13 cellular contexts compared by ENCODE assay signal in genomic region chr6:7196019-7196402, GRCh38.
DNase-seq lines count a peak whose midpoint lies in the region; ATAC-seq and TF ChIP-seq lines count a peak whose summit lies in the region.
"Had no signal": no experiment of that assay in that cellular context is flagged by ENCODE, and none has a peak within 500 bp of the region (broad histone marks: within the 10 kb centered on the region; RNA-seq: fewer than 3 reads in every experiment).

No MANE protein-coding gene starts in this region.

- intact Hi-C loops in activated CD4-positive, alpha-beta T cell treated with anti-CD3 and anti-CD28 coated beads for 36 hours (cut with DNase I, micrococcal nuclease), result no loop called here

- H3K27me3 ChIP-seq in esophagus (ENCODE audit: control insufficient read depth in 1 of 2, insufficient read depth in 2 of 2, low read length in 2 of 2), result no peaks in the 10 kb centered on the region

- no peak for TF ChIP-seq CTCF in omental fat pad (IDR thresholded peaks at IDR 0.05)

- peaks cover 7 to 11% of the 10 kb centered on the region in 2 donors for H3K36me3 ChIP-seq in esophagus (ENCODE audit: control insufficient read depth in 2 of 2, insufficient read depth in 2 of 2, low read length in 1 of 2)

- CTCF ChIA-PET in activated CD4-positive, alpha-beta T cell treated with anti-CD3 and anti-CD28 coated beads for 36 hours (lab: Charles Lee), result no interaction called here

- no peak overlapping the region for H3K4me3 ChIP-seq in esophagus (ENCODE audit: low read depth in 1 of 2, low read length in 2 of 2)
- H3K4me3 ChIP-seq: A549 had no signal

- peak overlapping the region; percentile 24 for H3K4me3 Mint-ChIP-seq in activated CD4-positive, alpha-beta T cell treated with anti-CD3 and anti-CD28 coated beads for 36 hours
- peak overlapping the region; percentile 56 for H3K4me3 Mint-ChIP-seq in T-helper 17 cell
- H3K4me3 Mint-ChIP-seq: naive B cell had no signal

- WGBS in esophagus, 2 donors, result 28 to 37% methylated on average over 7 of the region's 7 CpGs

- peaks cover 27% of the 10 kb centered on the region for H3K36me3 Mint-ChIP-seq in activated CD4-positive, alpha-beta T cell treated with anti-CD3 and anti-CD28 coated beads for 36 hours (ENCODE audit: low read depth)
- H3K36me3 Mint-ChIP-seq in T-helper 17 cell (ENCODE audit: low read depth), result peaks cover 5% of the 10 kb centered on the region

- ATAC-seq in activated CD4-positive, alpha-beta T cell treated with anti-CD3 and anti-CD28 coated beads for 36 hours, result peak; percentile 81
- ATAC-seq in T-helper 17 cell (no peak), omental fat pad (ENCODE audit: low FRiP score) (peak; percentile 42), HG03025 (IDR thresholded peaks at IDR 0.05; ENCODE audit: low FRiP score, unreplicated experiment) (no peak)
- ATAC-seq: A549 had no signal

- peak overlapping the region; percentile 31 to 73 for H3K27ac ChIP-seq in esophagus (ENCODE audit: low read depth in 2 of 2, low read length in 1 of 2)
- H3K27ac ChIP-seq: A549 had no signal

- H3K4me1 Mint-ChIP-seq in activated CD4-positive, alpha-beta T cell treated with anti-CD3 and anti-CD28 coated beads for 36 hours, result peaks cover 31% of the 10 kb centered on the region
- H3K4me1 Mint-ChIP-seq in T-helper 17 cell, result peaks cover 14% of the 10 kb centered on the region

- H3K9me3 ChIP-seq in T-helper 17 cell (ENCODE audit: control insufficient read depth, low read length, poor library complexity, severe bottlenecking), result no peaks in the 10 kb centered on the region
- no peaks in the 10 kb centered on the region for H3K9me3 ChIP-seq in esophagus (ENCODE audit: control insufficient read depth in 2 of 2, insufficient read depth in 1 of 2, low read depth in 1 of 2, low read length in 1 of 2)
- H3K9me3 ChIP-seq: A549 had no signal

- H3K9me3 Mint-ChIP-seq in activated CD4-positive, alpha-beta T cell treated with anti-CD3 and anti-CD28 coated beads for 36 hours (ENCODE audit: low read depth), result no peaks in the 10 kb centered on the region
- H3K9me3 Mint-ChIP-seq: naive B cell had no signal

- H3K27me3 Mint-ChIP-seq in activated CD4-positive, alpha-beta T cell treated with anti-CD3 and anti-CD28 coated beads for 36 hours, result no peaks in the 10 kb centered on the region
- no peaks in the 10 kb centered on the region for H3K27me3 Mint-ChIP-seq in T-helper 17 cell
- H3K27me3 Mint-ChIP-seq: naive B cell had no signal

- peaks cover 0 to 7% of the 10 kb centered on the region in 2 donors for H3K4me1 ChIP-seq in esophagus (ENCODE audit: control insufficient read depth in 2 of 2, insufficient read depth in 2 of 2, low read length in 1 of 2)
- H3K4me1 ChIP-seq: A549 had no signal

- peak overlapping the region; percentile 64 for H3K27ac Mint-ChIP-seq in activated CD4-positive, alpha-beta T cell treated with anti-CD3 and anti-CD28 coated beads for 36 hours
- H3K27ac Mint-ChIP-seq in T-helper 17 cell, result peak overlapping the region; percentile 82

- peak; percentile 43 for DNase-seq in activated CD4-positive, alpha-beta T cell treated with anti-CD3 and anti-CD28 coated beads for 36 hours
- no peak for DNase-seq in activated CD4-positive, alpha-beta T cell treated with anti-CD3 and anti-CD28 coated beads for 1 hour
- DNase-seq in T-helper 17 cell (no peak), omental fat pad (ENCODE audit: low spot score) (no peak), Kasumi-1 (lab: John Stamatoyannopoulos, UW) (no peak), NCI-H345 (lab: John Stamatoyannopoulos, UW) (no peak)
- DNase-seq: EL, head of caudate nucleus, naive B cell, SHP77 treated with DMSO at 0.1 percent for 48 hours had no signal

- POLR2A ChIA-PET in activated CD4-positive, alpha-beta T cell treated with anti-CD3 and anti-CD28 coated beads for 36 hours (lab: Charles Lee), result interaction anchor here (0.6 to 0.8 kb wide), 3 partner anchors 34 to 192 kb away, joined by 3 to 13 read pairs (median 8); no protein-coding TSS in a partner anchor

Comparison
In these comparisons a context has a peak if more than half of its experiments do, and no peak if none do; other contexts are left out.
1. ATAC-seq: peak in activated CD4-positive, alpha-beta T cell treated with anti-CD3 and anti-CD28 coated beads for 36 hours (single experiment) and omental fat pad (single experiment); none in T-helper 17 cell (single experiment) and HG03025 (single experiment).